Comparison of ENCODE assay signal across 8 cellular contexts in genomic region chr1:26335774-26336476, GRCh38. TPM values are rescaled to one million over a fixed set of nuclear protein-coding genes. Genes with fewer than 3 reads are reported as not detected.
DNase-seq lines count a peak whose midpoint lies in the region; ATAC-seq, FAIRE-seq and TF ChIP-seq lines count a peak whose summit lies in the region.

No MANE protein-coding gene starts in this region.

- H3K4me2 ChIP-seq in neural progenitor cell, result peak overlapping the region; percentile 86

- H3K4me1 ChIP-seq in endocrine pancreas (ENCODE audit: control insufficient read depth, insufficient read depth, low read length), result no peaks in the 10 kb centered on the region
- peaks cover 29% of the 10 kb centered on the region for H3K4me1 ChIP-seq in neural progenitor cell

- peaks cover 22% of the 10 kb centered on the region for H3F3A ChIP-seq in neural progenitor cell (ENCODE audit: low read depth)

- H3K36me3 ChIP-seq in endocrine pancreas (ENCODE audit: control insufficient read depth, insufficient read depth, low read length) (no peaks in the 10 kb centered on the region), neural progenitor cell (no peaks in the 10 kb centered on the region)

- TF ChIP-seq POLR2A in GM12892 (IDR thresholded peaks at IDR 0.05; ENCODE audit: low read depth, low read length), result no peak

- no peaks in the 10 kb centered on the region for H4K20me1 ChIP-seq in neural progenitor cell (ENCODE audit: low read depth)

- TF ChIP-seq CTCF in neural progenitor cell (IDR thresholded peaks at IDR 0.05), result no peak

- DNase-seq in GM12892 (ENCODE audit: insufficient read length), result no peak
- DNase-seq in NCI-H2171 treated with DMSO at 0.1 percent for 48 hours (lab: John Stamatoyannopoulos, UW), result peak; percentile 60
- DNase-seq in neural progenitor cell (ENCODE audit: low spot score), result peak; percentile 68
- no peak for DNase-seq in activated effector memory CD4-positive, alpha-beta T cell treated with anti-CD3 and anti-CD28 coated beads, Interleukin-2, amount 50 U/mL, for 16 hours
- DNase-seq in globus pallidus (ENCODE audit: low spot score), result no peak

- peak; percentile 66 for FAIRE-seq in GM12892 (lab: Jason Lieb, UNC)

- no peak for ATAC-seq in HG03469 (IDR thresholded peaks at IDR 0.05; ENCODE audit: unreplicated experiment)
- ATAC-seq in GM18907 (IDR thresholded peaks at IDR 0.05; ENCODE audit: unreplicated experiment), result no peak

- H3K4me3 ChIP-seq in endocrine pancreas (ENCODE audit: control insufficient read depth, insufficient read depth, low read length) (peak overlapping the region; percentile 72), neural progenitor cell (peak overlapping the region; percentile 67)

- peaks cover 10% of the 10 kb centered on the region for H3K79me2 ChIP-seq in neural progenitor cell (ENCODE audit: low read depth)

- H3K27me3 ChIP-seq in endocrine pancreas (ENCODE audit: control insufficient read depth, insufficient read depth, low read length), result no peaks in the 10 kb centered on the region
- no peaks in the 10 kb centered on the region for H3K27me3 ChIP-seq in neural progenitor cell

- H3K9me3 ChIP-seq in endocrine pancreas (ENCODE audit: control insufficient read depth, low read length) (no peaks in the 10 kb centered on the region), neural progenitor cell (ENCODE audit: low read depth) (no peaks in the 10 kb centered on the region)

- H3K9ac ChIP-seq in endocrine pancreas (ENCODE audit: control insufficient read depth, insufficient read depth, low read length) (peak overlapping the region; percentile 27), neural progenitor cell (no peak overlapping the region)

- H3K9me3 Mint-ChIP-seq in neural progenitor cell, result no peaks in the 10 kb centered on the region

- no peak overlapping the region for H3K27ac Mint-ChIP-seq in neural progenitor cell

- peak overlapping the region; percentile 68 for H2AFZ ChIP-seq in neural progenitor cell (replicated peaks)

- H3K36me3 Mint-ChIP-seq in neural progenitor cell, result no peaks in the 10 kb centered on the region

- peaks cover 9% of the 10 kb centered on the region for H3K27me3 Mint-ChIP-seq in neural progenitor cell (ENCODE audit: insufficient read depth, low read depth)

- no peak overlapping the region for H3K27ac ChIP-seq in neural progenitor cell

- H3K4me1 Mint-ChIP-seq in neural progenitor cell, result peaks cover 38% of the 10 kb centered on the region

- peak overlapping the region; percentile 93 for H3K4me3 Mint-ChIP-seq in neural progenitor cell

RNA-seq across cellular contexts. Expression of gene CRYBG2, which starts 18.0 kb away (rescaled TPM):
- polyA plus RNA-seq in GM12892 (2012; ENCODE audit: missing spikeins), result not detected
- 3.0 and 6.5 TPM in 2 replicates for total RNA-seq in neural progenitor cell (ENCODE audit: low replicate concordance)

RNA-seq across cellular contexts. Expression of gene CD52, which starts 18.2 kb away (rescaled TPM):
- polyA plus RNA-seq in GM12892 (2012; ENCODE audit: missing spikeins), result 952 TPM
- total RNA-seq in neural progenitor cell (ENCODE audit: low replicate concordance), result 2.5 and 7.3 TPM in 2 replicates

RNA-seq across cellular contexts. Expression of gene UBXN11, which starts 29.5 kb away (rescaled TPM):
- polyA plus RNA-seq in GM12892 (2012; ENCODE audit: missing spikeins), result 13.1 TPM
- 5.9 and 10.2 TPM in 2 replicates for total RNA-seq in neural progenitor cell (ENCODE audit: low replicate concordance)

RNA-seq across cellular contexts. Expression of gene ZNF683, which starts 36.6 kb away (rescaled TPM):
- not detected for polyA plus RNA-seq in GM12892 (2012; ENCODE audit: missing spikeins)
- not detected in 2 replicates for total RNA-seq in neural progenitor cell (ENCODE audit: low replicate concordance)

RNA-seq across cellular contexts. Expression of gene SH3BGRL3, which starts 56.0 kb away (rescaled TPM):
- 57.0 TPM for polyA plus RNA-seq in GM12892 (2012; ENCODE audit: missing spikeins)
- total RNA-seq in neural progenitor cell (ENCODE audit: low replicate concordance), result 15.6 and 41.9 TPM in 2 replicates

Comparison
In these comparisons a context has a peak if more than half of its experiments do, and no peak if none do; other contexts are left out.
1. DNase-seq: peak in NCI-H2171 treated with DMSO at 0.1 percent for 48 hours (single experiment) and neural progenitor cell (single experiment); none in GM12892 (single experiment), activated effector memory CD4-positive, alpha-beta T cell treated with anti-CD3 and anti-CD28 coated beads, Interleukin-2, amount 50 U/mL, for 16 hours (single experiment) and globus pallidus (single experiment).